ENCODE assay signal across 23 cellular contexts in the genomic region with DNA sequence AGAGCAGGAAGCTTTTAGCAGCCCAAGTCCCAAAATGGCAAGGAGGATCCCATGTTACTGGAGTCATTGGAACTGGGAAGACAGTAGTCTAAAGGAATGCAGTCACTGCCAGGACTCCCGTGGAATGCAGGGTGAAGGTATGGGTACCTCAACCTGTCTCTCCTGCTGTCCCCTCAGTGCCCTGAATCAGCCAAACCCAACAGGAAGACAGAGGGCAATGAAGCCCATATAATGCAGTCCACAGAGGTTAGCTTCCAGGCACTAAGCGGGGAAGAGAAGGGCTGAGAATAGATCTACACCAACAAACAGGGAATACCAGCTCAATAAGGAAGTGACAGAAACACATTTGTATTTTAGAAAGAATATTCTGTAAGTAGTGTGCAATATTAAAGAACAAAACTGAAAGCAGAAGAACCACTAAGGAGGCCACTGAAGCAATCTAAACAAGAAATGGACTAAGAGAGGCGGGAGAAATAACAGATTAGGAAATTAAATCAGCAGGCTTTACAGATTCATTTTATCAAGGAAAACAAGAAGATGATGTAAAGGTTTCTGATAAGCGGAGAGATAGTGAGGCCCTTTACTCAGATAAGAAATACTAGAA. TPM values are rescaled to one million over a fixed set of nuclear protein-coding genes. Genes with fewer than 3 reads are reported as not detected.
DNase-seq lines count a peak whose midpoint lies in the region; ATAC-seq, FAIRE-seq and TF ChIP-seq lines count a peak whose summit lies in the region.
"Had no signal": no experiment of that assay in that cellular context is flagged by ENCODE, and none has a peak within 500 bp of the region (broad histone marks: within the 10 kb centered on the region; RNA-seq: fewer than 3 reads in every experiment).

No MANE protein-coding gene starts in this region.

- TF ChIP-seq EP300 in HepG2 (IDR thresholded peaks at IDR 0.05; ENCODE audit: low read depth in 2 of 2, low read length in 2 of 2) (no peak), HepG2 (CRISPR knock-in tag; IDR thresholded peaks at IDR 0.05; ENCODE audit: borderline replicate concordance) (no peak)

- in situ Hi-C loops in HepG2 (cut with HindIII; ENCODE audit: extremely low pct_ligation_motif_present, low pct_unique_long_range_greater_than_20kb), result no loop called here

- H3K27me3 Mint-ChIP-seq in immature natural killer cell (ENCODE audit: low read depth in 3 of 3), result no peaks in the 10 kb centered on the region
- H3K27me3 Mint-ChIP-seq: activated CD4-positive, alpha-beta memory T cell treated with anti-CD3 and anti-CD28 coated beads for 36 hours; activated naive CD8-positive, alpha-beta T cell; activated T-cell treated with anti-CD3 and anti-CD28 coated beads, Interleukin-2, amount 50 U/mL, for 24 hours; stimulated activated naive B cell treated with anti-CD40 and anti-IgM and Interleukin-4, amounts not matched to agents 10 μg/mL and 1 μg/mL and 100 μg/mL, for 72 hours had no signal

- TF ChIP-seq CTCF in right lobe of liver (IDR thresholded peaks at IDR 0.05), result no peak
- no peak for TF ChIP-seq CTCF in HepG2 (CRISPR knock-in tag; IDR thresholded peaks at IDR 0.05)
- TF ChIP-seq CTCF in foreskin fibroblast (IDR thresholded peaks at IDR 0.05; ENCODE audit: low read depth, low read length), result no peak

- 79% methylated on average over 4 of the region's 4 CpGs for WGBS in right lobe of liver (ENCODE audit: insufficient coverage, low coverage, low lambda C conversion rate, missing lambda C conversion rate)
- 96% methylated on average over 4 of the region's 4 CpGs for WGBS in HepG2 (ENCODE audit: low lambda C conversion rate)

- DNase-seq in right lobe of liver, result no peak
- no peak for DNase-seq in HepG2 (ENCODE audit: low spot score)
- DNase-seq in NOMO-1 treated with DMSO at 0.1 percent for 48 hours (lab: John Stamatoyannopoulos, UW; ENCODE audit: unreplicated experiment), result peak; percentile 79
- DNase-seq in immature natural killer cell, result no peak
- no peak for DNase-seq in cerebellum (ENCODE audit: low spot score)
- DNase-seq in foreskin fibroblast, result no peak
- DNase-seq in NK-92 (lab: John Stamatoyannopoulos, UW; ENCODE audit: unreplicated experiment), result no peak
- no peak for DNase-seq in NCI-H82 (lab: John Stamatoyannopoulos, UW)
- DNase-seq: activated CD4-positive, alpha-beta memory T cell treated with anti-CD3 and anti-CD28 coated beads for 36 hours; activated T-cell treated with anti-CD3 and anti-CD28 coated beads, Interleukin-2, amount 50 U/mL, for 24 hours; dermis blood vessel endothelial cell; foreskin keratinocyte; HFFc6; kidney glomerular epithelial cell; midbrain; NCI-H1436; NCI-H2171; NCI-H748 treated with DMSO at 0.1 percent for 48 hours; nucleus accumbens; stimulated activated naive B cell treated with anti-CD40 and anti-IgM and Interleukin-4, amounts not matched to agents 10 μg/mL and 1 μg/mL and 100 μg/mL, for 72 hours; tibial artery had no signal

- intact Hi-C loops in right lobe of liver (cut with DNase I), result no loop called here
- intact Hi-C loops in HepG2 (cut with micrococcal nuclease; ENCODE audit: unreplicated experiment), result no loop called here

- no peak overlapping the region for H3K4me2 ChIP-seq in HepG2 (ENCODE audit: low read depth, low read length)

- H3K4me3 Mint-ChIP-seq in immature natural killer cell, result peak overlapping the region in 2 of 5 donors; percentile 4 to 9
- H3K4me3 Mint-ChIP-seq: activated CD4-positive, alpha-beta memory T cell treated with anti-CD3 and anti-CD28 coated beads for 36 hours; activated naive CD8-positive, alpha-beta T cell; activated T-cell treated with anti-CD3 and anti-CD28 coated beads, Interleukin-2, amount 50 U/mL, for 24 hours; HFFc6; stimulated activated naive B cell treated with anti-CD40 and anti-IgM and Interleukin-4, amounts not matched to agents 10 μg/mL and 1 μg/mL and 100 μg/mL, for 72 hours had no signal

- no TSS peak for BruUV-seq in HepG2 (replicated peaks; lab: Mats Ljungman, UMichigan)

- no peak overlapping the region for H3K27ac ChIP-seq in right lobe of liver
- no peak overlapping the region for H3K27ac ChIP-seq in HepG2 (ENCODE audit: extremely low read length, insufficient read depth, low read length)
- H3K27ac ChIP-seq: foreskin keratinocyte, right atrium auricular region, tibial artery had no signal

- no peak overlapping the region for H3K4me3 ChIP-seq in right lobe of liver
- H3K4me3 ChIP-seq in HepG2 (replicated peaks in 1 of 3; ENCODE audit: insufficient read depth in 1 of 3, low read depth in 2 of 3, low read length in 3 of 3), result no peak overlapping the region
- no peak overlapping the region for H3K4me3 ChIP-seq in foreskin fibroblast (ENCODE audit: low read depth in 1 of 2, low read length in 2 of 2)
- H3K4me3 ChIP-seq: right atrium auricular region, tibial artery had no signal

- no peaks in the 10 kb centered on the region for H3K4me1 ChIP-seq in right lobe of liver
- peaks cover 37% of the 10 kb centered on the region for H3K4me1 ChIP-seq in HepG2 (ENCODE audit: insufficient read depth, low read length)
- H3K4me1 ChIP-seq: foreskin keratinocyte had no signal

- H4K20me1 ChIP-seq in HepG2 (ENCODE audit: insufficient read depth, low read length), result no peaks in the 10 kb centered on the region

- H3K9ac ChIP-seq in HepG2 (ENCODE audit: insufficient read depth, low read depth, low read length), result no peak overlapping the region

- no peaks in the 10 kb centered on the region for H3K9me3 ChIP-seq in right lobe of liver
- H3K9me3 ChIP-seq in HepG2 (ENCODE audit: low read length), result no peaks in the 10 kb centered on the region
- H3K9me3 ChIP-seq: right atrium auricular region, tibial artery had no signal

- CTCF ChIA-PET in HepG2 (lab: Yijun Ruan, JAX; ENCODE audit: low intra/inter-chr PET ratio, low total read pairs), result no interaction called here

- no peak overlapping the region for H2AFZ ChIP-seq in HepG2 (ENCODE audit: low read length)

- H3K79me2 ChIP-seq in HepG2 (ENCODE audit: insufficient read depth, low read length), result no peaks in the 10 kb centered on the region

- TF ChIP-seq RAD21 in HepG2 (CRISPR knock-in tag; IDR thresholded peaks at IDR 0.05), result no peak

- H3K9me3 Mint-ChIP-seq in immature natural killer cell, result no peaks in the 10 kb centered on the region
- H3K9me3 Mint-ChIP-seq: activated CD4-positive, alpha-beta memory T cell treated with anti-CD3 and anti-CD28 coated beads for 36 hours; activated T-cell treated with anti-CD3 and anti-CD28 coated beads, Interleukin-2, amount 50 U/mL, for 24 hours; HFFc6; stimulated activated naive B cell treated with anti-CD40 and anti-IgM and Interleukin-4, amounts not matched to agents 10 μg/mL and 1 μg/mL and 100 μg/mL, for 72 hours had no signal

- no peaks in the 10 kb centered on the region for H3K27me3 ChIP-seq in right lobe of liver
- no peaks in the 10 kb centered on the region for H3K27me3 ChIP-seq in HepG2 (ENCODE audit: control insufficient read depth in 1 of 2, insufficient read depth in 2 of 2, low read length in 2 of 2)
- H3K27me3 ChIP-seq: foreskin keratinocyte, right atrium auricular region, tibial artery had no signal

- FAIRE-seq in HepG2 (lab: Jason Lieb, UNC), result no peak

- peaks cover 33 to 54% of the 10 kb centered on the region in 2 donors for H3K4me1 Mint-ChIP-seq in immature natural killer cell

- H3K36me3 ChIP-seq in right lobe of liver, result no peaks in the 10 kb centered on the region
- no peaks in the 10 kb centered on the region; a peak in 1 of 5 replicates for H3K36me3 ChIP-seq in HepG2 (replicated peaks in 1 of 2; ENCODE audit: control insufficient read depth in 1 of 2, insufficient read depth in 2 of 2, low read length in 2 of 2)
- H3K36me3 ChIP-seq: right atrium auricular region, tibial artery had no signal

- peaks cover 0 to 16% (median 8%) of the 10 kb centered on the region in 3 donors for H3K36me3 Mint-ChIP-seq in immature natural killer cell

- TF ChIP-seq POLR2A in right lobe of liver (IDR thresholded peaks at IDR 0.05) (no peak), HepG2 (IDR thresholded peaks at IDR 0.05; ENCODE audit: insufficient read depth in 1 of 2, low read depth in 2 of 2, low read length in 2 of 2) (no peak)

- POLR2A ChIA-PET in HepG2 (lab: Yijun Ruan, JAX), result no interaction called here

- H3K27ac Mint-ChIP-seq in immature natural killer cell, result peak overlapping the region; percentile 10 to 67 (median 20)
- H3K27ac Mint-ChIP-seq: activated CD4-positive, alpha-beta memory T cell treated with anti-CD3 and anti-CD28 coated beads for 36 hours; activated naive CD8-positive, alpha-beta T cell; activated T-cell treated with anti-CD3 and anti-CD28 coated beads, Interleukin-2, amount 50 U/mL, for 24 hours; HFFc6; stimulated activated naive B cell treated with anti-CD40 and anti-IgM and Interleukin-4, amounts not matched to agents 10 μg/mL and 1 μg/mL and 100 μg/mL, for 72 hours had no signal

- peak; percentile 26 to 47 (median 30) for ATAC-seq in right lobe of liver
- ATAC-seq in HepG2, result no peak
- ATAC-seq: foreskin keratinocyte; stimulated activated naive B cell treated with anti-CD40 and anti-IgM and Interleukin-4, amounts not matched to agents 10 μg/mL and 1 μg/mL and 100 μg/mL, for 72 hours had no signal

TF ChIP-seq in HepG2, 621 proteins besides CTCF, POLR2A, EP300 and RAD21 (continues in another document):
- no peak for TF ChIP-seq ZMAT3 (CRISPR knock-in tag; conservative IDR thresholded peaks at IDR 0.05)

RNA-seq across cellular contexts. Expression of gene NEMP2, which starts 8.3 kb away (rescaled TPM):
- 1 to 10 TPM; 2.0 to 4.1 (median 2.7) TPM for total RNA-seq in right lobe of liver
- 7.8 and 9.8 TPM in 2 replicates for total RNA-seq in HepG2 (2016; rRNA removed; fragmentation: Illumina TruSeq; extraction: Trizol)
- total RNA-seq in HepG2 (2016; cell fraction: cytosol; rRNA removed; fragmentation: Illumina TruSeq; extraction: Trizol; ENCODE audit: low read depth), result 3.3 and 4.6 TPM in 2 replicates
- 8.3 and 9.0 TPM in 2 replicates for total RNA-seq in HepG2 (2016; cell fraction: insoluble cytoplasmic fraction; rRNA removed; fragmentation: Illumina TruSeq; extraction: Trizol)
- total RNA-seq in HepG2 (2016; cell fraction: membrane; rRNA removed; fragmentation: Illumina TruSeq; extraction: Trizol), result 6.5 and 7.6 TPM in 2 replicates
- total RNA-seq in HepG2 (2016; cell fraction: nucleus; rRNA removed; fragmentation: Illumina TruSeq; extraction: Trizol), result 9.1 and 11.4 TPM in 2 replicates
- polyA plus RNA-seq in HepG2 (2011; rRNA removed), result 2.4 and 3.3 TPM in 2 replicates
- 1.9 and 4.3 TPM in 2 replicates for polyA plus RNA-seq in HepG2 (2011; cell fraction: cytosol; rRNA removed)
- polyA plus RNA-seq in HepG2 (2011; cell fraction: nucleus; rRNA removed), result 1.3 and 2.1 TPM in 2 replicates
- 4.0 and 10.3 TPM in 2 replicates for polyA plus RNA-seq in HepG2 (2012)
- 1.8 and 2.3 TPM in 2 replicates for polyA plus RNA-seq in HepG2 (2016; cell fraction: cytosol; fragmentation: Illumina TruSeq; extraction: Trizol; ENCODE audit: low read depth)
- 5.0 and 6.7 TPM in 2 replicates for polyA plus RNA-seq in HepG2 (2016; cell fraction: insoluble cytoplasmic fraction; fragmentation: Illumina TruSeq; extraction: Trizol; ENCODE audit: low read depth)
- 3.9 and 4.2 TPM in 2 replicates for polyA plus RNA-seq in HepG2 (2016; cell fraction: membrane; fragmentation: Illumina TruSeq; extraction: Trizol; ENCODE audit: low read depth)
- 5.9 and 7.7 TPM in 2 replicates for polyA plus RNA-seq in HepG2 (2016; cell fraction: nucleus; fragmentation: Illumina TruSeq; extraction: Trizol; ENCODE audit: insufficient read depth, low read depth)
- polyA minus RNA-seq in HepG2 (2011; rRNA and poly(A)+ RNA removed; ENCODE audit: low replicate concordance), result 11.9 and 13.0 TPM in 2 replicates
- polyA minus RNA-seq in HepG2 (2011; cell fraction: cytosol; rRNA and poly(A)+ RNA removed), result 4.2 and 8.0 TPM in 2 replicates
- 16.9 and 24.9 TPM in 2 replicates for polyA minus RNA-seq in HepG2 (2011; cell fraction: nucleus; rRNA and poly(A)+ RNA removed)
- 10 to 100 TPM; 10.4 to 20.0 (median 11.4) TPM for polyA plus RNA-seq in immature natural killer cell
- total RNA-seq in cerebellum, result 5.4 TPM
